1 cellular context compared by ENCODE assay signal in the genomic region with DNA sequence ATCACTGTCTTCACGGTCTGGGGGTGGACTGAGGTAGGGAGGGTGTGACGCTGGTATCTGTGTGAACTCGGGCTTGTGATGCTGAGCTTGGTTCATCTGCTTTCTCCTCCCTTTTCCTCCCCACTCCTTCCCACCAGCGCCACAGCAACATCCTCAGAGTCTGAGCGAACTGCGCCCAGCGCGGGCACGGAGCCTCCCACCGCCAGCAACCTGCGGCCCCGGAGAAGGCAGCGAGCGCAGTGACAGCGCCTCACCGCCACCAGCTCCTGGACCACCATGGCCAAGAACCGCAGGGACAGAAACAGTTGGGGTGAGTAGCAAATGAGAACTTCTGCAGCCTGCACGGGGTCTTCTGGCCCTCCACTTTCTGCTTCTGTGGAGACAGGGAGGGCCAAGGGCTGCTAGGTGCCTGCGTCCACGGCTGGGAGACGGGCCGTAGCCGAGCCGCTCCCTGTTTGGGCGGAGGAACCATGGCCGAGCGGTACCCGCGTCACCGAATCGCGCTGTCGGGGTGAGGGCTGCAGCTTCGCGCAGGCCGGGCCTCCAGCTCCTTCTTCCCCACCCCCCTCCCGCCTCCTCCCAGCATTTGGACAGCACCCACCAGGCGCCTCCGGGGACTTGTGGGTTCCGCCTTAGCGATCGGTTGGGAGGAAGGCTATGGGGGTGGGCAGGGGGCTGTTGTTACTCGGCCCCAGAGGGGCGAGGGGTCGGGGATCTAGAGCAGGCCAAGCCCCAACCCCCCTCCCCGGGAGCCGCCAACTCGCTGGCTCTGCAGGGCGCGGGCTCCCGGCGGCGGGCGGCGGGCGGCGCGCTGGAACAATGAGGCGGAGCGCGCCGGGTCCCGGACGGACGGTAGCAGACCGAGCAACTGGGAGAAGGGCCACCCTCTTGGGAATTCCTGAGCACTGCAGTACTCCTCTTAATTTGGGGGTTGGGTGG.
TF ChIP-seq lines count a peak whose summit lies in the region.

A gene (plus strand): TSS at position 156 of the 939 bp plus-strand sequence. CDS start 121 bp downstream, at position 277.

TF ChIP-seq in SK-N-SH, 30 proteins besides CTCF, POLR2A, EP300 and RAD21 (continued from another document):
- TF ChIP-seq, protein P1, sequence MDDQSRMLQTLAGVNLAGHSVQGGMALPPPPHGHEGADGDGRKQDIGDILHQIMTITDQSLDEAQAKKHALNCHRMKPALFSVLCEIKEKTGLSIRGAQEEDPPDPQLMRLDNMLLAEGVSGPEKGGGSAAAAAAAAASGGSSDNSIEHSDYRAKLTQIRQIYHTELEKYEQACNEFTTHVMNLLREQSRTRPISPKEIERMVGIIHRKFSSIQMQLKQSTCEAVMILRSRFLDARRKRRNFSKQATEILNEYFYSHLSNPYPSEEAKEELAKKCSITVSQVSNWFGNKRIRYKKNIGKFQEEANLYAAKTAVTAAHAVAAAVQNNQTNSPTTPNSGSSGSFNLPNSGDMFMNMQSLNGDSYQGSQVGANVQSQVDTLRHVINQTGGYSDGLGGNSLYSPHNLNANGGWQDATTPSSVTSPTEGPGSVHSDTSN (IDR thresholded peaks at IDR 0.05): no peak; the same call in 1 of the 2 replicates
- TF ChIP-seq, protein P2, sequence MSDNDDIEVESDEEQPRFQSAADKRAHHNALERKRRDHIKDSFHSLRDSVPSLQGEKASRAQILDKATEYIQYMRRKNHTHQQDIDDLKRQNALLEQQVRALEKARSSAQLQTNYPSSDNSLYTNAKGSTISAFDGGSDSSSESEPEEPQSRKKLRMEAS (IDR thresholded peaks at IDR 0.05; ENCODE audit: low read depth): peak; percentile 53
- TF ChIP-seq, protein P3, sequence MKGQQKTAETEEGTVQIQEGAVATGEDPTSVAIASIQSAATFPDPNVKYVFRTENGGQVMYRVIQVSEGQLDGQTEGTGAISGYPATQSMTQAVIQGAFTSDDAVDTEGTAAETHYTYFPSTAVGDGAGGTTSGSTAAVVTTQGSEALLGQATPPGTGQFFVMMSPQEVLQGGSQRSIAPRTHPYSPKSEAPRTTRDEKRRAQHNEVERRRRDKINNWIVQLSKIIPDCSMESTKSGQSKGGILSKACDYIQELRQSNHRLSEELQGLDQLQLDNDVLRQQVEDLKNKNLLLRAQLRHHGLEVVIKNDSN (IDR thresholded peaks at IDR 0.05; ENCODE audit: borderline replicate concordance, low read depth): 0 out of 2 replicates have a peak, but pooled peaks have one; percentile 10
- TF ChIP-seq, protein P4, sequence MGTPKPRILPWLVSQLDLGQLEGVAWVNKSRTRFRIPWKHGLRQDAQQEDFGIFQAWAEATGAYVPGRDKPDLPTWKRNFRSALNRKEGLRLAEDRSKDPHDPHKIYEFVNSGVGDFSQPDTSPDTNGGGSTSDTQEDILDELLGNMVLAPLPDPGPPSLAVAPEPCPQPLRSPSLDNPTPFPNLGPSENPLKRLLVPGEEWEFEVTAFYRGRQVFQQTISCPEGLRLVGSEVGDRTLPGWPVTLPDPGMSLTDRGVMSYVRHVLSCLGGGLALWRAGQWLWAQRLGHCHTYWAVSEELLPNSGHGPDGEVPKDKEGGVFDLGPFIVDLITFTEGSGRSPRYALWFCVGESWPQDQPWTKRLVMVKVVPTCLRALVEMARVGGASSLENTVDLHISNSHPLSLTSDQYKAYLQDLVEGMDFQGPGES (IDR thresholded peaks at IDR 0.05; ENCODE audit: low read depth, low read length): no peak
- peak; percentile 87 for TF ChIP-seq SIN3A (IDR thresholded peaks at IDR 0.05; ENCODE audit: borderline replicate concordance, low read depth, low read length)
- TF ChIP-seq GATA2 (CRISPR knock-in tag; IDR thresholded peaks at IDR 0.05): peak; percentile 36
- TF ChIP-seq, protein P5, sequence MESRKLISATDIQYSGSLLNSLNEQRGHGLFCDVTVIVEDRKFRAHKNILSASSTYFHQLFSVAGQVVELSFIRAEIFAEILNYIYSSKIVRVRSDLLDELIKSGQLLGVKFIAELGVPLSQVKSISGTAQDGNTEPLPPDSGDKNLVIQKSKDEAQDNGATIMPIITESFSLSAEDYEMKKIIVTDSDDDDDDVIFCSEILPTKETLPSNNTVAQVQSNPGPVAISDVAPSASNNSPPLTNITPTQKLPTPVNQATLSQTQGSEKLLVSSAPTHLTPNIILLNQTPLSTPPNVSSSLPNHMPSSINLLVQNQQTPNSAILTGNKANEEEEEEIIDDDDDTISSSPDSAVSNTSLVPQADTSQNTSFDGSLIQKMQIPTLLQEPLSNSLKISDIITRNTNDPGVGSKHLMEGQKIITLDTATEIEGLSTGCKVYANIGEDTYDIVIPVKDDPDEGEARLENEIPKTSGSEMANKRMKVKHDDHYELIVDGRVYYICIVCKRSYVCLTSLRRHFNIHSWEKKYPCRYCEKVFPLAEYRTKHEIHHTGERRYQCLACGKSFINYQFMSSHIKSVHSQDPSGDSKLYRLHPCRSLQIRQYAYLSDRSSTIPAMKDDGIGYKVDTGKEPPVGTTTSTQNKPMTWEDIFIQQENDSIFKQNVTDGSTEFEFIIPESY (IDR thresholded peaks at IDR 0.05; ENCODE audit: borderline replicate concordance, low read depth): no peak
- TF ChIP-seq TCF12 (IDR thresholded peaks at IDR 0.05): 0 out of 2 replicates have a peak, but pooled peaks have one; percentile 21
- TF ChIP-seq TAF1 (IDR thresholded peaks at IDR 0.05; ENCODE audit: borderline replicate concordance, low read depth, low read length): peak; percentile 33; the same call in 1 of the 2 replicates
- no peak for TF ChIP-seq JUND (IDR thresholded peaks at IDR 0.05)
TF ChIP-seq in SK-N-SH: peak in this region for 14.
